ENCODE assay signal across 25 cellular contexts in genomic region chr1:229940689-229941088, GRCh38.
DNase-seq lines count a peak whose midpoint lies in the region; ATAC-seq, FAIRE-seq and TF ChIP-seq lines count a peak whose summit lies in the region.
"Had no signal": no experiment of that assay in that cellular context is flagged by ENCODE, and none has a peak within 500 bp of the region (broad histone marks: within the 10 kb centered on the region; RNA-seq: fewer than 3 reads in every experiment).

No MANE protein-coding gene starts in this region.

- CTCF ChIA-PET in naive thymus-derived CD4-positive, alpha-beta T cell (lab: Charles Lee) = no interaction called here

- no peak overlapping the region for H2BK15ac ChIP-seq in neuronal stem cell (ENCODE audit: low read length)

- no peak overlapping the region for H3K27ac ChIP-seq in naive thymus-derived CD4-positive, alpha-beta T cell (ENCODE audit: low read depth, low read length)
- no peak overlapping the region for H3K27ac ChIP-seq in neuronal stem cell (replicated peaks; ENCODE audit: low read length)
- H3K27ac ChIP-seq: ascending aorta, esophagus squamous epithelium, parathyroid adenoma, PC-9, right lobe of liver had no signal

- no peak for TF ChIP-seq CTCF in choroid plexus epithelial cell (conservative IDR thresholded peaks at IDR 0.05; ENCODE audit: low read depth, low read length)
- TF ChIP-seq CTCF in retinal pigment epithelial cell (conservative IDR thresholded peaks at IDR 0.05; ENCODE audit: low read depth, low read length) = no peak

- H3K9ac ChIP-seq in neuronal stem cell (ENCODE audit: low read depth, low read length, poor library complexity) = no peak overlapping the region
- H3K9ac ChIP-seq: parathyroid adenoma had no signal

- H3K4ac ChIP-seq in neuronal stem cell (ENCODE audit: low read length) = no peak overlapping the region

- WGBS in neuronal stem cell (ENCODE audit: extremely low coverage in 2 of 2, insufficient read length in 2 of 2, insufficient replicate concordance in 1 of 2), 2 donors = no CpG with 5 or more reads among the region's 5 CpGs

- no peak overlapping the region for H2AK5ac ChIP-seq in neuronal stem cell (ENCODE audit: low read depth, low read length)

- no peak overlapping the region for H4K8ac ChIP-seq in neuronal stem cell (ENCODE audit: low read depth, low read length)

- no peak overlapping the region for H3K4me3 ChIP-seq in choroid plexus epithelial cell (ENCODE audit: low read depth, low read length)
- H3K4me3 ChIP-seq in retinal pigment epithelial cell (ENCODE audit: low read length) = no peak overlapping the region
- no peak overlapping the region for H3K4me3 ChIP-seq in naive thymus-derived CD4-positive, alpha-beta T cell (ENCODE audit: low read length)
- H3K4me3 ChIP-seq in neuronal stem cell (ENCODE audit: low read length in 2 of 2) = no peak overlapping the region
- H3K4me3 ChIP-seq: ascending aorta, esophagus squamous epithelium, PC-9, right lobe of liver had no signal

- H2BK5ac ChIP-seq in neuronal stem cell (ENCODE audit: low read length) = no peak overlapping the region

- H2BK120ac ChIP-seq in neuronal stem cell (ENCODE audit: low read depth, low read length) = no peak overlapping the region

- no peaks in the 10 kb centered on the region for H3K36me3 Mint-ChIP-seq in naive thymus-derived CD4-positive, alpha-beta T cell
- H3K36me3 Mint-ChIP-seq: activated naive CD4-positive, alpha-beta T cell treated with anti-CD3 and anti-CD28 coated beads, Interleukin-2, amount 10 ng/mL, durations not matched to agents 7 days and 5 days; natural killer cell had no signal

- H3K18ac ChIP-seq in neuronal stem cell (ENCODE audit: low read length) = no peak overlapping the region

- no peaks in the 10 kb centered on the region for H3K9me3 Mint-ChIP-seq in naive thymus-derived CD4-positive, alpha-beta T cell
- H3K9me3 Mint-ChIP-seq: activated naive CD4-positive, alpha-beta T cell treated with anti-CD3 and anti-CD28 coated beads, Interleukin-2, amount 10 ng/mL, durations not matched to agents 7 days and 5 days; activated T-cell treated with anti-CD3 and anti-CD28 coated beads, Interleukin-2, amount 50 U/mL, for 24 hours; CD4-positive, alpha-beta T cell; natural killer cell had no signal

- H2AFZ ChIP-seq in neuronal stem cell (ENCODE audit: low read length) = no peak overlapping the region
- H2AFZ ChIP-seq: parathyroid adenoma, PC-9 had no signal

- ATAC-seq in naive thymus-derived CD4-positive, alpha-beta T cell = no peak
- ATAC-seq: activated CD4-positive, alpha-beta T cell treated with anti-CD3 and anti-CD28 coated beads for 36 hours; natural killer cell; right lobe of liver; T-helper 17 cell had no signal

- H3K14ac ChIP-seq in neuronal stem cell (ENCODE audit: low read length) = no peak overlapping the region

- H3K4me1 ChIP-seq in naive thymus-derived CD4-positive, alpha-beta T cell (ENCODE audit: control insufficient read depth in 2 of 2, insufficient read depth in 2 of 2, low read length in 2 of 2) = no peaks in the 10 kb centered on the region
- H3K4me1 ChIP-seq in neuronal stem cell (ENCODE audit: control insufficient read depth in 2 of 2, insufficient read depth in 1 of 2, low read depth in 1 of 2, low read length in 2 of 2) = peaks cover 0 to 3% of the 10 kb centered on the region in 2 donors
- H3K4me1 ChIP-seq: esophagus squamous epithelium, parathyroid adenoma, right lobe of liver had no signal

- peaks cover 0 to 9% (median 3%) of the 10 kb centered on the region in 5 donors for H3K27me3 Mint-ChIP-seq in naive thymus-derived CD4-positive, alpha-beta T cell
- H3K27me3 Mint-ChIP-seq: CD4-positive, alpha-beta T cell had no signal

- no peak overlapping the region for H3K23ac ChIP-seq in neuronal stem cell (ENCODE audit: low read depth, low read length, poor library complexity)

- H3K27ac Mint-ChIP-seq in naive thymus-derived CD4-positive, alpha-beta T cell = no peak overlapping the region
- H3K27ac Mint-ChIP-seq: activated T-cell treated with anti-CD3 and anti-CD28 coated beads, Interleukin-2, amount 50 U/mL, for 24 hours; CD4-positive, alpha-beta T cell; natural killer cell; T-helper 17 cell had no signal

- no peaks in the 10 kb centered on the region for H3K27me3 ChIP-seq in naive thymus-derived CD4-positive, alpha-beta T cell (ENCODE audit: control insufficient read depth in 2 of 2, insufficient read depth in 2 of 2, low read length in 2 of 2)
- H3K27me3 ChIP-seq in neuronal stem cell (ENCODE audit: control insufficient read depth in 3 of 3, insufficient read depth in 3 of 3, low read depth in 1 of 3, low read length in 3 of 3) = no peaks in the 10 kb centered on the region
- H3K27me3 ChIP-seq: ascending aorta, right lobe of liver had no signal

- POLR2A ChIA-PET in naive thymus-derived CD4-positive, alpha-beta T cell (lab: Charles Lee) = no interaction called here

- no peak overlapping the region for H2BK12ac ChIP-seq in neuronal stem cell (ENCODE audit: low read length)

- DNase-seq in EL = peak; percentile 84
- peak; percentile 65 for DNase-seq in NCI-H226
- peak; percentile 75 for DNase-seq in choroid plexus epithelial cell (ENCODE audit: low read depth)
- DNase-seq in retinal pigment epithelial cell (ENCODE audit: low read depth) = peak; percentile 56
- DNase-seq in GM19239 (ENCODE audit: insufficient read length, low spot score) = no peak
- no peak for DNase-seq in naive thymus-derived CD4-positive, alpha-beta T cell
- no peak for DNase-seq in stimulated activated CD8-positive, alpha-beta memory T cell treated with anti-CD3 and anti-CD28 coated beads, Interleukin-4, amount 100 ng/mL, for 48 hours
- DNase-seq in neuronal stem cell (ENCODE audit: low spot score) = no peak
- DNase-seq: activated CD4-positive, alpha-beta T cell treated with anti-CD3 and anti-CD28 coated beads for 36 hours; activated CD8-positive, alpha-beta memory T cell treated with anti-CD3 and anti-CD28 coated beads for 24 hours; activated naive CD4-positive, alpha-beta T cell treated with anti-CD3 and anti-CD28 coated beads, Interleukin-2, amount 10 ng/mL, durations not matched to agents 7 days and 5 days; activated T-cell treated with anti-CD3 and anti-CD28 coated beads, Interleukin-2, amount 50 U/mL, for 24 hours; CD4-positive, alpha-beta T cell; esophagus squamous epithelium; natural killer cell; NCI-H1105 treated with DMSO at 0.1 percent for 48 hours; NCI-H2081 treated with DMSO at 0.1 percent for 48 hours; NCI-H446 treated with DMSO at 0.1 percent for 48 hours; PC-9; right lobe of liver; T-helper 17 cell had no signal

- H3K9me3 ChIP-seq in naive thymus-derived CD4-positive, alpha-beta T cell (ENCODE audit: control insufficient read depth in 2 of 3, low read length in 3 of 3) = no peaks in the 10 kb centered on the region
- peaks cover 0 to 1% of the 10 kb centered on the region in 2 donors for H3K9me3 ChIP-seq in neuronal stem cell (replicated peaks in 1 of 2; ENCODE audit: control insufficient read depth in 2 of 2, insufficient read depth in 1 of 2, low read depth in 1 of 2, low read length in 2 of 2)
- H3K9me3 ChIP-seq: ascending aorta, esophagus squamous epithelium, right lobe of liver had no signal

- no peaks in the 10 kb centered on the region for H3K4me1 Mint-ChIP-seq in naive thymus-derived CD4-positive, alpha-beta T cell
- H3K4me1 Mint-ChIP-seq: activated CD4-positive, alpha-beta T cell treated with anti-CD3 and anti-CD28 coated beads for 36 hours; activated naive CD4-positive, alpha-beta T cell treated with anti-CD3 and anti-CD28 coated beads, Interleukin-2, amount 10 ng/mL, durations not matched to agents 7 days and 5 days; natural killer cell; T-helper 17 cell had no signal

- no peak overlapping the region for H3K4me3 Mint-ChIP-seq in naive thymus-derived CD4-positive, alpha-beta T cell
- H3K4me3 Mint-ChIP-seq: activated CD4-positive, alpha-beta T cell treated with anti-CD3 and anti-CD28 coated beads for 36 hours; activated naive CD4-positive, alpha-beta T cell treated with anti-CD3 and anti-CD28 coated beads, Interleukin-2, amount 10 ng/mL, durations not matched to agents 7 days and 5 days; activated T-cell treated with anti-CD3 and anti-CD28 coated beads, Interleukin-2, amount 50 U/mL, for 24 hours; CD4-positive, alpha-beta T cell; natural killer cell; T-helper 17 cell had no signal

- H3K79me1 ChIP-seq in neuronal stem cell (ENCODE audit: low read depth, low read length) = no peaks in the 10 kb centered on the region

- FAIRE-seq in GM19239 (lab: Jason Lieb, UNC) = no peak
- FAIRE-seq: colon, GM12891 had no signal

- no peak overlapping the region for H4K91ac ChIP-seq in neuronal stem cell (ENCODE audit: low read depth, low read length, poor library complexity)

- no peaks in the 10 kb centered on the region for H3K36me3 ChIP-seq in naive thymus-derived CD4-positive, alpha-beta T cell (ENCODE audit: control insufficient read depth in 2 of 3, insufficient read depth in 3 of 3, low read length in 3 of 3)
- no peaks in the 10 kb centered on the region for H3K36me3 ChIP-seq in neuronal stem cell (replicated peaks in 1 of 2; ENCODE audit: control insufficient read depth in 2 of 2, insufficient read depth in 2 of 2, low read length in 2 of 2)
- H3K36me3 ChIP-seq: ascending aorta, esophagus squamous epithelium, right lobe of liver had no signal

- H3K4me2 ChIP-seq in neuronal stem cell (ENCODE audit: insufficient read depth, low read length, poor library complexity, severe bottlenecking) = no peak overlapping the region
- H3K4me2 ChIP-seq: PC-9 had no signal

- intact Hi-C loops in naive thymus-derived CD4-positive, alpha-beta T cell (cut with micrococcal nuclease) = no loop called here

Comparison
In these comparisons a context has a peak if more than half of its experiments do, and no peak if none do; other contexts are left out.
1. DNase-seq: peak in EL (single experiment), NCI-H226 (single experiment), choroid plexus epithelial cell (single experiment) and retinal pigment epithelial cell (single experiment); none in GM19239 (single experiment), naive thymus-derived CD4-positive, alpha-beta T cell (0 of 9), stimulated activated CD8-positive, alpha-beta memory T cell treated with anti-CD3 and anti-CD28 coated beads, Interleukin-4, amount 100 ng/mL, for 48 hours (single experiment) and neuronal stem cell (single experiment).